1 cellular context compared by ENCODE assay signal in the genomic region with DNA sequence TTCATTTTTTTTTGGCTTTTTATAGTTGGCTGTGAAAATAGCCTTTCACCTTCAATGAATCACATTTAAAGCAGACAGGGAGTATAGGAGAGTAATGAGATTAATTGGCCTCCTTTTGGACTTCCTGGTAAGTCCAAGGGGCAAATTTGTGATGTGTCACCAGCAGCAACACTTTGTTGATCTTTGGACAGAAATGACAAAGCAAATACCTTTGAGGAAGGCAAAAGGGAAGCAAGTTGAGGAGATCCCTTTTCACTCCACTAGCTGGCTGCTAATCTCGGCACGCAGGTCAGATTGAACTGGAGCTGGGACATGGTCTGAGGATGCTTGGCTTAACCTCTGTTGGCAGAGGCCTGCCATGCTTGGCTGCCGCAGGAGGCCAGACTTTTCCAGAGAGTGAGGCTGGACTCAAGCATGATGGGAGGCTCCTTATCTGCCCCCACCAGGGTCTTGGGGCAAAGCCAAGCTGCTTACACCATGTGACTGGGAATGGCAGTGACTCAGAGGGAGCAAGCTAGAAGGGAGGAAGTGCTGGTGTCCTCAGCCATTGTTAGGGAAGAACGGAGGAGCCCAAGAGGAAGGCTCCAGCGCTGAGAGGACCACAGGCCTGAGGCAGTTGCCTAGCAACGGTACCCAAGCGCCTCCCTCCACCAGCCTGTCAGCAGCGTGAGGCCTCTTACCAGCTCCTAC.
TF ChIP-seq lines count a peak whose summit lies in the region.

No MANE protein-coding gene starts in this region.

TF ChIP-seq in HepG2, 621 proteins besides CTCF, POLR2A, EP300 and RAD21 (continued from another document and continues in another):
- TF ChIP-seq, protein P1, sequence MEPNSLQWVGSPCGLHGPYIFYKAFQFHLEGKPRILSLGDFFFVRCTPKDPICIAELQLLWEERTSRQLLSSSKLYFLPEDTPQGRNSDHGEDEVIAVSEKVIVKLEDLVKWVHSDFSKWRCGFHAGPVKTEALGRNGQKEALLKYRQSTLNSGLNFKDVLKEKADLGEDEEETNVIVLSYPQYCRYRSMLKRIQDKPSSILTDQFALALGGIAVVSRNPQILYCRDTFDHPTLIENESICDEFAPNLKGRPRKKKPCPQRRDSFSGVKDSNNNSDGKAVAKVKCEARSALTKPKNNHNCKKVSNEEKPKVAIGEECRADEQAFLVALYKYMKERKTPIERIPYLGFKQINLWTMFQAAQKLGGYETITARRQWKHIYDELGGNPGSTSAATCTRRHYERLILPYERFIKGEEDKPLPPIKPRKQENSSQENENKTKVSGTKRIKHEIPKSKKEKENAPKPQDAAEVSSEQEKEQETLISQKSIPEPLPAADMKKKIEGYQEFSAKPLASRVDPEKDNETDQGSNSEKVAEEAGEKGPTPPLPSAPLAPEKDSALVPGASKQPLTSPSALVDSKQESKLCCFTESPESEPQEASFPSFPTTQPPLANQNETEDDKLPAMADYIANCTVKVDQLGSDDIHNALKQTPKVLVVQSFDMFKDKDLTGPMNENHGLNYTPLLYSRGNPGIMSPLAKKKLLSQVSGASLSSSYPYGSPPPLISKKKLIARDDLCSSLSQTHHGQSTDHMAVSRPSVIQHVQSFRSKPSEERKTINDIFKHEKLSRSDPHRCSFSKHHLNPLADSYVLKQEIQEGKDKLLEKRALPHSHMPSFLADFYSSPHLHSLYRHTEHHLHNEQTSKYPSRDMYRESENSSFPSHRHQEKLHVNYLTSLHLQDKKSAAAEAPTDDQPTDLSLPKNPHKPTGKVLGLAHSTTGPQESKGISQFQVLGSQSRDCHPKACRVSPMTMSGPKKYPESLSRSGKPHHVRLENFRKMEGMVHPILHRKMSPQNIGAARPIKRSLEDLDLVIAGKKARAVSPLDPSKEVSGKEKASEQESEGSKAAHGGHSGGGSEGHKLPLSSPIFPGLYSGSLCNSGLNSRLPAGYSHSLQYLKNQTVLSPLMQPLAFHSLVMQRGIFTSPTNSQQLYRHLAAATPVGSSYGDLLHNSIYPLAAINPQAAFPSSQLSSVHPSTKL (CRISPR knock-in tag; IDR thresholded peaks at IDR 0.05) = peak; percentile 66
- TF ChIP-seq EHMT2 (IDR thresholded peaks at IDR 0.05; ENCODE audit: borderline replicate concordance, low read depth, low read length) (peak; percentile 84; the same call in 1 of the 2 replicates), SOX6 (IDR thresholded peaks at IDR 0.05) (no peak), SOX6 (CRISPR knock-in tag; IDR thresholded peaks at IDR 0.05) (peak; percentile 58), ESRRA (CRISPR knock-in tag; IDR thresholded peaks at IDR 0.05; ENCODE audit: low read depth) (no peak), HNF4G (IDR thresholded peaks at IDR 0.05; ENCODE audit: borderline replicate concordance, low read depth, low read length) (peak; percentile 31; the same call in 1 of the 2 replicates), HNF4G (CRISPR knock-in tag; IDR thresholded peaks at IDR 0.05; ENCODE audit: borderline replicate concordance, low read depth) (no peak), SP1 (IDR thresholded peaks at IDR 0.05) (no peak), SP1 (CRISPR knock-in tag; IDR thresholded peaks at IDR 0.05) (no peak), ZSCAN29 (CRISPR knock-in tag; conservative IDR thresholded peaks at IDR 0.05) (no peak), SUZ12 (IDR thresholded peaks at IDR 0.05; ENCODE audit: low read depth, low read length) (no peak), NCOA1 (CRISPR knock-in tag; IDR thresholded peaks at IDR 0.05) (no peak), GABPB1 (CRISPR knock-in tag; IDR thresholded peaks at IDR 0.05) (peak; percentile 37), BCL6 (CRISPR knock-in tag; IDR thresholded peaks at IDR 0.05) (peak; percentile 28; the same call in 1 of the 2 replicates), HNRNPH1 (optimal IDR thresholded peaks at IDR 0.05; ENCODE audit: low read depth, low read length) (no peak), NCOR1 (IDR thresholded peaks at IDR 0.05; ENCODE audit: borderline replicate concordance, low read length) (peak; percentile 70; the same call in 1 of the 2 replicates), PHF8 (CRISPR knock-in tag; IDR thresholded peaks at IDR 0.05) (no peak), ZNF350 (CRISPR knock-in tag; IDR thresholded peaks at IDR 0.05; ENCODE audit: borderline replicate concordance, low read depth) (no peak), GABPA (IDR thresholded peaks at IDR 0.05; ENCODE audit: low read depth, low read length) (no peak), GABPA (CRISPR knock-in tag; IDR thresholded peaks at IDR 0.05; ENCODE audit: low read depth) (no peak), CREM (IDR thresholded peaks at IDR 0.05) (0 out of 2 replicates have a peak, but pooled peaks have one; percentile 22), CREM (CRISPR knock-in tag; IDR thresholded peaks at IDR 0.05) (no peak), ELF3 (CRISPR knock-in tag; IDR thresholded peaks at IDR 0.05) (peak; percentile 88), RXRB (CRISPR knock-in tag; IDR thresholded peaks at IDR 0.05; ENCODE audit: borderline replicate concordance) (0 out of 2 replicates have a peak, but pooled peaks have one; percentile 33), EED (CRISPR knock-in tag; IDR thresholded peaks at IDR 0.05) (no peak)
- TF ChIP-seq, protein P2, sequence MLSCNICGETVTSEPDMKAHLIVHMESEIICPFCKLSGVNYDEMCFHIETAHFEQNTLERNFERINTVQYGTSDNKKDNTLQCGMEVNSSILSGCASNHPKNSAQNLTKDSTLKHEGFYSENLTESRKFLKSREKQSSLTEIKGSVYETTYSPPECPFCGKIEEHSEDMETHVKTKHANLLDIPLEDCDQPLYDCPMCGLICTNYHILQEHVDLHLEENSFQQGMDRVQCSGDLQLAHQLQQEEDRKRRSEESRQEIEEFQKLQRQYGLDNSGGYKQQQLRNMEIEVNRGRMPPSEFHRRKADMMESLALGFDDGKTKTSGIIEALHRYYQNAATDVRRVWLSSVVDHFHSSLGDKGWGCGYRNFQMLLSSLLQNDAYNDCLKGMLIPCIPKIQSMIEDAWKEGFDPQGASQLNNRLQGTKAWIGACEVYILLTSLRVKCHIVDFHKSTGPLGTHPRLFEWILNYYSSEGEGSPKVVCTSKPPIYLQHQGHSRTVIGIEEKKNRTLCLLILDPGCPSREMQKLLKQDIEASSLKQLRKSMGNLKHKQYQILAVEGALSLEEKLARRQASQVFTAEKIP (CRISPR knock-in tag; IDR thresholded peaks at IDR 0.05; ENCODE audit: borderline replicate concordance) = no peak
- TF ChIP-seq, protein P3, sequence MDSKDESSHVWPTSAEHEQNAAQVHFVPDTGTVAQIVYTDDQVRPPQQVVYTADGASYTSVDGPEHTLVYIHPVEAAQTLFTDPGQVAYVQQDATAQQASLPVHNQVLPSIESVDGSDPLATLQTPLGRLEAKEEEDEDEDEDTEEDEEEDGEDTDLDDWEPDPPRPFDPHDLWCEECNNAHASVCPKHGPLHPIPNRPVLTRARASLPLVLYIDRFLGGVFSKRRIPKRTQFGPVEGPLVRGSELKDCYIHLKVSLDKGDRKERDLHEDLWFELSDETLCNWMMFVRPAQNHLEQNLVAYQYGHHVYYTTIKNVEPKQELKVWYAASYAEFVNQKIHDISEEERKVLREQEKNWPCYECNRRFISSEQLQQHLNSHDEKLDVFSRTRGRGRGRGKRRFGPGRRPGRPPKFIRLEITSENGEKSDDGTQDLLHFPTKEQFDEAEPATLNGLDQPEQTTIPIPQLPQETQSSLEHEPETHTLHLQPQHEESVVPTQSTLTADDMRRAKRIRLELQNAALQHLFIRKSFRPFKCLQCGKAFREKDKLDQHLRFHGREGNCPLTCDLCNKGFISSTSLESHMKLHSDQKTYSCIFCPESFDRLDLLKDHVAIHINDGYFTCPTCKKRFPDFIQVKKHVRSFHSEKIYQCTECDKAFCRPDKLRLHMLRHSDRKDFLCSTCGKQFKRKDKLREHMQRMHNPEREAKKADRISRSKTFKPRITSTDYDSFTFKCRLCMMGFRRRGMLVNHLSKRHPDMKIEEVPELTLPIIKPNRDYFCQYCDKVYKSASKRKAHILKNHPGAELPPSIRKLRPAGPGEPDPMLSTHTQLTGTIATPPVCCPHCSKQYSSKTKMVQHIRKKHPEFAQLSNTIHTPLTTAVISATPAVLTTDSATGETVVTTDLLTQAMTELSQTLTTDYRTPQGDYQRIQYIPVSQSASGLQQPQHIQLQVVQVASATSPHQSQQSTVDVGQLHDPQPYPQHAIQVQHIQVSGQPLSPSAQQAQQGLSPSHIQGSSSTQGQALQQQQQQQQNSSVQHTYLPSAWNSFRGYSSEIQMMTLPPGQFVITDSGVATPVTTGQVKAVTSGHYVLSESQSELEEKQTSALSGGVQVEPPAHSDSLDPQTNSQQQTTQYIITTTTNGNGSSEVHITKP (CRISPR knock-in tag; IDR thresholded peaks at IDR 0.05; ENCODE audit: low read depth) = 0 out of 2 replicates have a peak, but pooled peaks have one; percentile 21
- TF ChIP-seq, protein P4, sequence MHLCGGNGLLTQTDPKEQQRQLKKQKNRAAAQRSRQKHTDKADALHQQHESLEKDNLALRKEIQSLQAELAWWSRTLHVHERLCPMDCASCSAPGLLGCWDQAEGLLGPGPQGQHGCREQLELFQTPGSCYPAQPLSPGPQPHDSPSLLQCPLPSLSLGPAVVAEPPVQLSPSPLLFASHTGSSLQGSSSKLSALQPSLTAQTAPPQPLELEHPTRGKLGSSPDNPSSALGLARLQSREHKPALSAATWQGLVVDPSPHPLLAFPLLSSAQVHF (CRISPR knock-in tag; IDR thresholded peaks at IDR 0.05) = no peak
- TF ChIP-seq, protein P5, sequence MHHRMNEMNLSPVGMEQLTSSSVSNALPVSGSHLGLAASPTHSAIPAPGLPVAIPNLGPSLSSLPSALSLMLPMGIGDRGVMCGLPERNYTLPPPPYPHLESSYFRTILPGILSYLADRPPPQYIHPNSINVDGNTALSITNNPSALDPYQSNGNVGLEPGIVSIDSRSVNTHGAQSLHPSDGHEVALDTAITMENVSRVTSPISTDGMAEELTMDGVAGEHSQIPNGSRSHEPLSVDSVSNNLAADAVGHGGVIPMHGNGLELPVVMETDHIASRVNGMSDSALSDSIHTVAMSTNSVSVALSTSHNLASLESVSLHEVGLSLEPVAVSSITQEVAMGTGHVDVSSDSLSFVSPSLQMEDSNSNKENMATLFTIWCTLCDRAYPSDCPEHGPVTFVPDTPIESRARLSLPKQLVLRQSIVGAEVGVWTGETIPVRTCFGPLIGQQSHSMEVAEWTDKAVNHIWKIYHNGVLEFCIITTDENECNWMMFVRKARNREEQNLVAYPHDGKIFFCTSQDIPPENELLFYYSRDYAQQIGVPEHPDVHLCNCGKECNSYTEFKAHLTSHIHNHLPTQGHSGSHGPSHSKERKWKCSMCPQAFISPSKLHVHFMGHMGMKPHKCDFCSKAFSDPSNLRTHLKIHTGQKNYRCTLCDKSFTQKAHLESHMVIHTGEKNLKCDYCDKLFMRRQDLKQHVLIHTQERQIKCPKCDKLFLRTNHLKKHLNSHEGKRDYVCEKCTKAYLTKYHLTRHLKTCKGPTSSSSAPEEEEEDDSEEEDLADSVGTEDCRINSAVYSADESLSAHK (CRISPR knock-in tag; IDR thresholded peaks at IDR 0.05; ENCODE audit: borderline replicate concordance) = no peak
- TF ChIP-seq, protein P6, sequence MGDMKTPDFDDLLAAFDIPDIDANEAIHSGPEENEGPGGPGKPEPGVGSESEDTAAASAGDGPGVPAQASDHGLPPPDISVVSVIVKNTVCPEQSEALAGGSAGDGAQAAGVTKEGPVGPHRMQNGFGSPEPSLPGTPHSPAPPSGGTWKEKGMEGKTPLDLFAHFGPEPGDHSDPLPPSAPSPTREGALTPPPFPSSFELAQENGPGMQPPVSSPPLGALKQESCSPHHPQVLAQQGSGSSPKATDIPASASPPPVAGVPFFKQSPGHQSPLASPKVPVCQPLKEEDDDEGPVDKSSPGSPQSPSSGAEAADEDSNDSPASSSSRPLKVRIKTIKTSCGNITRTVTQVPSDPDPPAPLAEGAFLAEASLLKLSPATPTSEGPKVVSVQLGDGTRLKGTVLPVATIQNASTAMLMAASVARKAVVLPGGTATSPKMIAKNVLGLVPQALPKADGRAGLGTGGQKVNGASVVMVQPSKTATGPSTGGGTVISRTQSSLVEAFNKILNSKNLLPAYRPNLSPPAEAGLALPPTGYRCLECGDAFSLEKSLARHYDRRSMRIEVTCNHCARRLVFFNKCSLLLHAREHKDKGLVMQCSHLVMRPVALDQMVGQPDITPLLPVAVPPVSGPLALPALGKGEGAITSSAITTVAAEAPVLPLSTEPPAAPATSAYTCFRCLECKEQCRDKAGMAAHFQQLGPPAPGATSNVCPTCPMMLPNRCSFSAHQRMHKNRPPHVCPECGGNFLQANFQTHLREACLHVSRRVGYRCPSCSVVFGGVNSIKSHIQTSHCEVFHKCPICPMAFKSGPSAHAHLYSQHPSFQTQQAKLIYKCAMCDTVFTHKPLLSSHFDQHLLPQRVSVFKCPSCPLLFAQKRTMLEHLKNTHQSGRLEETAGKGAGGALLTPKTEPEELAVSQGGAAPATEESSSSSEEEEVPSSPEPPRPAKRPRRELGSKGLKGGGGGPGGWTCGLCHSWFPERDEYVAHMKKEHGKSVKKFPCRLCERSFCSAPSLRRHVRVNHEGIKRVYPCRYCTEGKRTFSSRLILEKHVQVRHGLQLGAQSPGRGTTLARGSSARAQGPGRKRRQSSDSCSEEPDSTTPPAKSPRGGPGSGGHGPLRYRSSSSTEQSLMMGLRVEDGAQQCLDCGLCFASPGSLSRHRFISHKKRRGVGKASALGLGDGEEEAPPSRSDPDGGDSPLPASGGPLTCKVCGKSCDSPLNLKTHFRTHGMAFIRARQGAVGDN (CRISPR knock-in tag; IDR thresholded peaks at IDR 0.05) = peak; percentile 36; the same call in 1 of the 2 replicates
